14 cellular contexts compared by ENCODE assay signal in genomic region chr18:2891526-2892431, GRCh38. TPM values are rescaled to one million over a fixed set of nuclear protein-coding genes. Genes with fewer than 3 reads are reported as not detected.
DNase-seq lines count a peak whose midpoint lies in the region; ATAC-seq lines count a peak whose summit lies in the region.
"Had no signal": no experiment of that assay in that cellular context is flagged by ENCODE, and none has a peak within 500 bp of the region (broad histone marks: within the 10 kb centered on the region; RNA-seq: fewer than 3 reads in every experiment).

No MANE protein-coding gene starts in this region.

- peak; percentile 25 for DNase-seq in activated naive CD4-positive, alpha-beta T cell treated with Interleukin-2 at 50 U/mL for 16 hours
- no peak for DNase-seq in activated naive CD4-positive, alpha-beta T cell (lab: John Stamatoyannopoulos, UW)
- DNase-seq in activated CD4-positive, alpha-beta memory T cell treated with anti-CD3 and anti-CD28 coated beads for 36 hours, result peak; percentile 55
- no peak for DNase-seq in central memory CD8-positive, alpha-beta T cell (ENCODE audit: low spot score in 2 of 2)
- no peak for DNase-seq in stimulated activated effector memory CD8-positive, alpha-beta T cell treated with anti-CD3 and anti-CD28 coated beads, Interleukin-12 subunit alpha, Interleukin-12 subunit beta, amount 100 ng/mL, for 72 hours (ENCODE audit: low spot score in 2 of 2)
- no peak for DNase-seq in NCI-H1092 (lab: John Stamatoyannopoulos, UW)
- no peak for DNase-seq in iPS-NIHi7 (ENCODE audit: extremely low spot score)
- DNase-seq: dorsolateral prefrontal cortex, kidney glomerular epithelial cell, MM.1S, NCI-H2029 treated with DMSO at 0.1 percent for 48 hours, NCI-H524 treated with DMSO at 0.1 percent for 48 hours, small intestine had no signal

- peaks cover 18% of the 10 kb centered on the region for H3K9me3 Mint-ChIP-seq in activated CD4-positive, alpha-beta memory T cell treated with anti-CD3 and anti-CD28 coated beads for 36 hours
- H3K9me3 Mint-ChIP-seq in central memory CD8-positive, alpha-beta T cell, result peaks cover 2% of the 10 kb centered on the region
- H3K9me3 Mint-ChIP-seq in stimulated activated effector memory CD8-positive, alpha-beta T cell treated with anti-CD3 and anti-CD28 coated beads, Interleukin-12 subunit alpha, Interleukin-12 subunit beta, amount 100 ng/mL, for 72 hours, result peaks cover 8% of the 10 kb centered on the region

- peaks cover 10% of the 10 kb centered on the region for H3K36me3 Mint-ChIP-seq in activated CD4-positive, alpha-beta memory T cell treated with anti-CD3 and anti-CD28 coated beads for 36 hours
- H3K36me3 Mint-ChIP-seq in central memory CD8-positive, alpha-beta T cell (ENCODE audit: insufficient read depth), result peaks cover 4% of the 10 kb centered on the region
- no peaks in the 10 kb centered on the region for H3K36me3 Mint-ChIP-seq in stimulated activated effector memory CD8-positive, alpha-beta T cell treated with anti-CD3 and anti-CD28 coated beads, Interleukin-12 subunit alpha, Interleukin-12 subunit beta, amount 100 ng/mL, for 72 hours

- no peak for ATAC-seq in central memory CD8-positive, alpha-beta T cell (replicated peaks; ENCODE audit: extremely low read depth, poor library complexity, severe bottlenecking)
- peak; percentile 82 for ATAC-seq in stimulated activated effector memory CD8-positive, alpha-beta T cell treated with anti-CD3 and anti-CD28 coated beads, Interleukin-12 subunit alpha, Interleukin-12 subunit beta, amount 100 ng/mL, for 72 hours
- ATAC-seq in GM18868 (IDR thresholded peaks at IDR 0.05; ENCODE audit: unreplicated experiment), result no peak

- peaks cover 42% of the 10 kb centered on the region for H3K4me1 Mint-ChIP-seq in activated CD4-positive, alpha-beta memory T cell treated with anti-CD3 and anti-CD28 coated beads for 36 hours (ENCODE audit: low read depth)
- H3K4me1 Mint-ChIP-seq in central memory CD8-positive, alpha-beta T cell, result peaks cover 29% of the 10 kb centered on the region
- H3K4me1 Mint-ChIP-seq in stimulated activated effector memory CD8-positive, alpha-beta T cell treated with anti-CD3 and anti-CD28 coated beads, Interleukin-12 subunit alpha, Interleukin-12 subunit beta, amount 100 ng/mL, for 72 hours, result peaks cover 29% of the 10 kb centered on the region

- POLR2A ChIA-PET in activated CD4-positive, alpha-beta memory T cell treated with anti-CD3 and anti-CD28 coated beads for 36 hours (lab: Charles Lee), result no interaction called here

- CTCF ChIA-PET in activated CD4-positive, alpha-beta memory T cell treated with anti-CD3 and anti-CD28 coated beads for 36 hours (lab: Charles Lee), result interaction anchor here (1.1 kb wide), 1 partner anchor 237 kb away, joined by 3 read pairs; no protein-coding TSS in a partner anchor

- peak overlapping the region; percentile 60 for H3K4me3 Mint-ChIP-seq in activated CD4-positive, alpha-beta memory T cell treated with anti-CD3 and anti-CD28 coated beads for 36 hours
- H3K4me3 Mint-ChIP-seq in central memory CD8-positive, alpha-beta T cell, result peak overlapping the region; percentile 57
- H3K4me3 Mint-ChIP-seq in stimulated activated effector memory CD8-positive, alpha-beta T cell treated with anti-CD3 and anti-CD28 coated beads, Interleukin-12 subunit alpha, Interleukin-12 subunit beta, amount 100 ng/mL, for 72 hours, result peak overlapping the region; percentile 26

- H3K27ac Mint-ChIP-seq in activated CD4-positive, alpha-beta memory T cell treated with anti-CD3 and anti-CD28 coated beads for 36 hours, result peak overlapping the region; percentile 77
- H3K27ac Mint-ChIP-seq in central memory CD8-positive, alpha-beta T cell (ENCODE audit: low read depth), result peak overlapping the region; percentile 41
- H3K27ac Mint-ChIP-seq in stimulated activated effector memory CD8-positive, alpha-beta T cell treated with anti-CD3 and anti-CD28 coated beads, Interleukin-12 subunit alpha, Interleukin-12 subunit beta, amount 100 ng/mL, for 72 hours, result no peak overlapping the region

- H3K27me3 Mint-ChIP-seq in activated CD4-positive, alpha-beta memory T cell treated with anti-CD3 and anti-CD28 coated beads for 36 hours, result no peaks in the 10 kb centered on the region
- H3K27me3 Mint-ChIP-seq in central memory CD8-positive, alpha-beta T cell, result no peaks in the 10 kb centered on the region

- intact Hi-C loops in activated CD4-positive, alpha-beta memory T cell treated with anti-CD3 and anti-CD28 coated beads for 36 hours (cut with micrococcal nuclease), result loop anchor here (1.0 kb wide), 1 partner anchor 8 kb away; no protein-coding TSS in a partner anchor

RNA-seq across cellular contexts. Expression of gene EMILIN2, which starts 45.0 kb away (rescaled TPM):
- 10 to 100 TPM; 18.7 to 20.1 TPM for total RNA-seq in activated CD4-positive, alpha-beta memory T cell treated with anti-CD3 and anti-CD28 coated beads for 36 hours

Comparison
In these comparisons a context has a peak if more than half of its experiments do, and no peak if none do; other contexts are left out.
1. DNase-seq: peak in activated naive CD4-positive, alpha-beta T cell treated with Interleukin-2 at 50 U/mL for 16 hours (single experiment) and activated CD4-positive, alpha-beta memory T cell treated with anti-CD3 and anti-CD28 coated beads for 36 hours (single experiment); none in activated naive CD4-positive, alpha-beta T cell (0 of 4), central memory CD8-positive, alpha-beta T cell (0 of 2), stimulated activated effector memory CD8-positive, alpha-beta T cell treated with anti-CD3 and anti-CD28 coated beads, Interleukin-12 subunit alpha, Interleukin-12 subunit beta, amount 100 ng/mL, for 72 hours (0 of 2), NCI-H1092 (single experiment) and iPS-NIHi7 (single experiment).
2. Peak in every context shown above with its lines, with median percentiles within 50 percentile points of each other: H3K4me3 Mint-ChIP-seq.